Comparison of ENCODE assay signal across 8 cellular contexts in genomic region chr17:42322382-42323267, GRCh38. TPM values are rescaled to one million over a fixed set of nuclear protein-coding genes. Genes with fewer than 3 reads are reported as not detected.
DNase-seq lines count a peak whose midpoint lies in the region; ATAC-seq, FAIRE-seq and TF ChIP-seq lines count a peak whose summit lies in the region.

No MANE protein-coding gene starts in this region.

- BruUV-seq in PC-3 (replicated peaks; lab: Mats Ljungman, UMichigan): no TSS peak

- H3K27ac Mint-ChIP-seq in activated CD8-positive, alpha-beta T cell treated with anti-CD3 and anti-CD28 coated beads, Interleukin-2, amount 10 ng/mL, durations not matched to agents 7 days and 5 days: peak overlapping the region; percentile 75
- H3K27ac Mint-ChIP-seq in memory B cell: no peak overlapping the region

- POLR2A ChIA-PET in activated CD8-positive, alpha-beta T cell treated with anti-CD3 and anti-CD28 coated beads, Interleukin-2, amount 10 ng/mL, durations not matched to agents 7 days and 5 days (lab: Charles Lee): interaction anchor here (0.6 to 1.9 kb wide), 7 partner anchors 13 to 117 kb away, joined by 3 to 8 read pairs (median 5); partner anchors contain the start of gene STAT3
- POLR2A ChIA-PET in PC-3 (lab: Charles Lee; ENCODE audit: unreplicated experiment): no interaction called here

- H3K9me2 ChIP-seq in PC-3 (replicated peaks; ENCODE audit: low read length): no peaks in the 10 kb centered on the region

- H3K27ac ChIP-seq in HUES64 (ENCODE audit: low read depth, low read length) (peak overlapping the region; percentile 0; the same call in 1 of the 2 replicates), PC-3 (ENCODE audit: low read length) (no peak overlapping the region)

- no peak overlapping the region for H3K4me3 Mint-ChIP-seq in activated CD8-positive, alpha-beta T cell treated with anti-CD3 and anti-CD28 coated beads, Interleukin-2, amount 10 ng/mL, durations not matched to agents 7 days and 5 days
- no peak overlapping the region for H3K4me3 Mint-ChIP-seq in memory B cell

- DNase-seq in GM18507 (ENCODE audit: extremely low spot score, insufficient read length, low read depth) (peak; percentile 85), NK-92 (lab: John Stamatoyannopoulos, UW; ENCODE audit: unreplicated experiment) (peak; percentile 35), memory B cell (ENCODE audit: low spot score in 2 of 2) (peak; percentile 92 to 94), PC-3 (no peak)
- DNase-seq in activated CD8-positive, alpha-beta T cell treated with anti-CD3 and anti-CD28 coated beads, Interleukin-2, amount 10 ng/mL, durations not matched to agents 7 days and 5 days: peak; percentile 98
- peak; percentile 96 for DNase-seq in effector CD4-positive, alpha-beta T cell
- DNase-seq in stimulated activated CD8-positive, alpha-beta memory T cell treated with anti-CD3 and anti-CD28 coated beads, Interleukin-15, amount 100 ng/mL, for 1 hour (ENCODE audit: low read depth): peak; percentile 96

- H3K4me1 Mint-ChIP-seq in activated CD8-positive, alpha-beta T cell treated with anti-CD3 and anti-CD28 coated beads, Interleukin-2, amount 10 ng/mL, durations not matched to agents 7 days and 5 days (ENCODE audit: low read depth): peaks cover 45% of the 10 kb centered on the region
- H3K4me1 Mint-ChIP-seq in memory B cell: peaks cover 15% of the 10 kb centered on the region

- no peaks in the 10 kb centered on the region for H3K79me2 ChIP-seq in PC-3 (ENCODE audit: low read length)

- H3K9ac ChIP-seq in HUES64 (ENCODE audit: low read depth, low read length) (no peak overlapping the region), PC-3 (ENCODE audit: low read length) (no peak overlapping the region)

- 50% methylated on average over 9 of the region's 10 CpGs for whole genome bisulfite sequencing in HUES64

- H3K4me1 ChIP-seq in HUES64 (ENCODE audit: insufficient read depth, low read length): peaks cover 10% of the 10 kb centered on the region; the same call in 1 of the 2 replicates
- H3K4me1 ChIP-seq in PC-3 (ENCODE audit: insufficient read depth, low read length): no peaks in the 10 kb centered on the region

- H3K27me3 ChIP-seq in HUES64 (ENCODE audit: insufficient read depth, low read length) (no peaks in the 10 kb centered on the region), PC-3 (ENCODE audit: low read length) (no peaks in the 10 kb centered on the region)

- peak; percentile 93 for ATAC-seq in activated CD8-positive, alpha-beta T cell treated with anti-CD3 and anti-CD28 coated beads, Interleukin-2, amount 10 ng/mL, durations not matched to agents 7 days and 5 days
- peak; percentile 99 for ATAC-seq in memory B cell (ENCODE audit: low read depth)
- no peak for ATAC-seq in PC-3

- no peaks in the 10 kb centered on the region for H4K20me1 ChIP-seq in PC-3 (ENCODE audit: low read length)

- H3K9me3 Mint-ChIP-seq in activated CD8-positive, alpha-beta T cell treated with anti-CD3 and anti-CD28 coated beads, Interleukin-2, amount 10 ng/mL, durations not matched to agents 7 days and 5 days (ENCODE audit: insufficient read depth): no peaks in the 10 kb centered on the region
- no peaks in the 10 kb centered on the region for H3K9me3 Mint-ChIP-seq in memory B cell

- H3K9me3 ChIP-seq in HUES64 (ENCODE audit: insufficient read depth, low read depth, low read length) (no peaks in the 10 kb centered on the region), PC-3 (ENCODE audit: low read length) (no peaks in the 10 kb centered on the region)

- FAIRE-seq in GM18507 (lab: Jason Lieb, UNC): peak; percentile 91

- H3K36me3 Mint-ChIP-seq in activated CD8-positive, alpha-beta T cell treated with anti-CD3 and anti-CD28 coated beads, Interleukin-2, amount 10 ng/mL, durations not matched to agents 7 days and 5 days (ENCODE audit: low read depth): peaks cover 60% of the 10 kb centered on the region
- H3K36me3 Mint-ChIP-seq in memory B cell: peaks cover 20% of the 10 kb centered on the region

- no peak overlapping the region for H3K4me3 ChIP-seq in HUES64 (ENCODE audit: low read length)
- H3K4me3 ChIP-seq in PC-3 (ENCODE audit: low read length): no peak overlapping the region

- CTCF ChIA-PET in activated CD8-positive, alpha-beta T cell treated with anti-CD3 and anti-CD28 coated beads, Interleukin-2, amount 10 ng/mL, durations not matched to agents 7 days and 5 days (lab: Charles Lee): interaction anchor here (0.6 to 19.4 kb wide), 38 partner anchors 9 to 1684 kb away, joined by 3 to 666 read pairs (median 4); partner anchors contain the start of genes CAVIN1, GHDC and STAT3
- CTCF ChIA-PET in PC-3 (lab: Charles Lee): no interaction called here

- H3F3A ChIP-seq in PC-3 (ENCODE audit: low read length, unreplicated experiment): no peaks in the 10 kb centered on the region

- H3K36me3 ChIP-seq in HUES64 (ENCODE audit: insufficient read depth, low read length) (peaks cover 74% of the 10 kb centered on the region), PC-3 (ENCODE audit: low read depth, low read length) (no peaks in the 10 kb centered on the region; the same call in 1 of the 2 replicates)

- H2AFZ ChIP-seq in PC-3 (ENCODE audit: low read length): no peak overlapping the region

- no peak overlapping the region for H3K4me2 ChIP-seq in PC-3 (ENCODE audit: low read length)

- TF ChIP-seq CTCF in PC-3 (conservative IDR thresholded peaks at IDR 0.05; ENCODE audit: low read depth, low read length): no peak

- no peaks in the 10 kb centered on the region for H3K27me3 Mint-ChIP-seq in activated CD8-positive, alpha-beta T cell treated with anti-CD3 and anti-CD28 coated beads, Interleukin-2, amount 10 ng/mL, durations not matched to agents 7 days and 5 days (ENCODE audit: low read depth)
- no peaks in the 10 kb centered on the region for H3K27me3 Mint-ChIP-seq in memory B cell

- intact Hi-C loops in PC-3 (cut with micrococcal nuclease): no loop called here

RNA-seq across cellular contexts. Expression of gene STAT5A, which starts 34.3 kb away (rescaled TPM):
- polyA plus RNA-seq in HUES64 (2013, experiment 1 of 2): 2.1 TPM
- 5.0 TPM for polyA plus RNA-seq in HUES64 (2013, experiment 2 of 2)
- 100 to 1,000 TPM; 117 to 119 TPM for total RNA-seq in activated CD8-positive, alpha-beta T cell treated with anti-CD3 and anti-CD28 coated beads, Interleukin-2, amount 10 ng/mL, durations not matched to agents 7 days and 5 days
- total RNA-seq in PC-3 (2014; rRNA removed): not detected in 2 replicates

RNA-seq across cellular contexts. Expression of gene STAT5B, which starts 46.4 kb away (rescaled TPM):
- 23.0 TPM for polyA plus RNA-seq in HUES64 (2013, experiment 1 of 2)
- polyA plus RNA-seq in HUES64 (2013, experiment 2 of 2): 27.8 TPM
- 10 to 100 TPM; 92.7 to 94.4 TPM for total RNA-seq in activated CD8-positive, alpha-beta T cell treated with anti-CD3 and anti-CD28 coated beads, Interleukin-2, amount 10 ng/mL, durations not matched to agents 7 days and 5 days
- total RNA-seq in PC-3 (2014; rRNA removed): not detected in 2 replicates

Comparison
In these comparisons a context has a peak if more than half of its experiments do, and no peak if none do; other contexts are left out.
1. RNA of gene STAT5A, which starts 34.3 kb away (total RNA-seq): 117 to 119 TPM in activated CD8-positive, alpha-beta T cell treated with anti-CD3 and anti-CD28 coated beads, Interleukin-2, amount 10 ng/mL, durations not matched to agents 7 days and 5 days; not detected in PC-3; every median in the first group is over 100 times any median in the second.
2. RNA of gene STAT5B, which starts 46.4 kb away (total RNA-seq): 92.7 to 94.4 TPM in activated CD8-positive, alpha-beta T cell treated with anti-CD3 and anti-CD28 coated beads, Interleukin-2, amount 10 ng/mL, durations not matched to agents 7 days and 5 days; not detected in PC-3; every median in the first group is over 10 times any median in the second.